In the genomic region with DNA sequence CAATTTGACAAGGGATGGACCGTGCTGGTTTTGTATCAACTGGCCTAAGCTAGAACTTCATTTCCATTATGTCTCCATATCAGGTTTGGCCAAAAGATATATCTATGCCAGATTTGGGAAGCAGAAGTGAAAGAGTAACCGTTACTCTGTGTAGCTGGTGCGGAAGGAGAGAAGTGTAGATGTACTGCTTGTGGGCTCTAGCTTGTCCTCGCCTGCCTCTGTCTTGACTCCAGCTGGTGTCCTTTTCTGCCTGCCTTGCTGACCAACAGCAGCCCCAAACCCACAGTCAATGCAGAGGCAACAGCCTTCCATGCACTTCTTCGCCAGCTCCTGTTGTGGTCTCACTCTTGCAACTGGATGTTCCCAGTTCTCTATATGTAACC, we compare ENCODE assay signal across 20 cellular contexts.
"Had no signal": no experiment of that assay in that cellular context is flagged by ENCODE, and none has a peak within 500 bp of the region (broad histone marks: within the 10 kb centered on the region; RNA-seq: fewer than 3 reads in every experiment).

No MANE protein-coding gene starts in this region.

- H3K36me3 ChIP-seq: cardiac muscle cell, gastrocnemius medialis, heart right ventricle, neural progenitor cell, ovary, tibial nerve, vagina had no signal

- ATAC-seq: activated CD8-positive, alpha-beta memory T cell treated with anti-CD3 and anti-CD28 coated beads, Interleukin-2, amount 10 ng/mL, durations not matched to agents 7 days and 5 days; activated naive CD4-positive, alpha-beta T cell treated with anti-CD3 and anti-CD28 coated beads, Interleukin-2, amount 50 U/mL, for 72 hours; gastrocnemius medialis; left colon had no signal

- H3K4me1 ChIP-seq: gastrocnemius medialis, heart right ventricle, neural progenitor cell, tibial nerve, vagina had no signal

- DNase-seq: activated CD4-positive, alpha-beta T cell treated with anti-CD3 and anti-CD28 coated beads for 1 hour; activated CD4-positive, alpha-beta T cell treated with anti-CD3 and anti-CD28 coated beads, Interleukin-2, amount 50 U/mL, for 48 hours; activated CD8-positive, alpha-beta memory T cell treated with anti-CD3 and anti-CD28 coated beads, Interleukin-2, amount 10 ng/mL, durations not matched to agents 7 days and 5 days; activated effector memory CD4-positive, alpha-beta T cell treated with anti-CD3 and anti-CD28 coated beads, Interleukin-2, amount 50 U/mL, for 16 hours; activated T-cell treated with anti-CD3 and anti-CD28 coated beads, Interleukin-2, amount 50 U/mL, for 48 hours; endodermal cell; gastrocnemius medialis; heart right ventricle; left colon; naive B cell; ovary; stimulated activated CD4-positive, alpha-beta T cell treated with anti-CD3 and anti-CD28 coated beads, Interleukin-12 subunit alpha, Interleukin-12 subunit beta, amount 100 ng/mL, for 4 hours; stimulated activated CD4-positive, alpha-beta T cell treated with anti-CD3 and anti-CD28 coated beads, Interleukin-2, amount 100 ng/mL, for 24 hours had no signal

- H3K27me3 ChIP-seq: cardiac muscle cell, gastrocnemius medialis, heart right ventricle, neural progenitor cell, ovary, tibial nerve, vagina had no signal

- H3K9me3 ChIP-seq: gastrocnemius medialis, ovary had no signal

- H3K4me3 ChIP-seq: cardiac muscle cell, gastrocnemius medialis, heart right ventricle, lung, neural progenitor cell, ovary, tibial nerve, vagina had no signal

- H3K27ac ChIP-seq: cardiac muscle cell, gastrocnemius medialis, heart right ventricle, neural progenitor cell, ovary, tibial nerve, vagina, VCaP had no signal
